ENCODE assay signal across 1 cellular context in the genomic region with DNA sequence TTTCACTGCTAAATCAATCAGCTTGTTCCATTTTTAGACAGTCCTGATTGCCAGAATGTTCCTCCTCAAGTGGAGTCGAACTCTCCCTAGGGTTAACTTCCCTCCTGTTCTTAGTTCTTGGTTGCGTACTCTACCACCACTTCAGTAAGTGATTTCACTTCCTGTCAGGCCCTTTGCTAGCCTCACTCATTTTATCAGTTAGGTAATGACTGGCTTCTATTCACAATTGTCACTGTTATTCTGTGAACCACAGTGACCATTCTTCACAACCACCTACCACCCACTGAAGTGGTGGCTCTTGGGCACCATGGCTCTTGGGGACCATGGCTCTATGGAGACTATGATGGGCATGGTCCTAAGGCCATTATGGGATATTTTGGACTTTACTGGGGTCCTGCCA.
TF ChIP-seq lines count a peak whose summit lies in the region.

No MANE protein-coding gene starts in this region.

TF ChIP-seq in HepG2, 621 proteins besides CTCF, POLR2A, EP300 and RAD21 (continued from another document):
- no peak for TF ChIP-seq ZNF646 (CRISPR knock-in tag; IDR thresholded peaks at IDR 0.05)
- no peak for TF ChIP-seq HNRNPUL1 (IDR thresholded peaks at IDR 0.05; ENCODE audit: low read depth, low read length)
- TF ChIP-seq ERF (CRISPR knock-in tag; IDR thresholded peaks at IDR 0.05), result no peak
